Comparison of ENCODE assay signal across 9 cellular contexts in the genomic region with DNA sequence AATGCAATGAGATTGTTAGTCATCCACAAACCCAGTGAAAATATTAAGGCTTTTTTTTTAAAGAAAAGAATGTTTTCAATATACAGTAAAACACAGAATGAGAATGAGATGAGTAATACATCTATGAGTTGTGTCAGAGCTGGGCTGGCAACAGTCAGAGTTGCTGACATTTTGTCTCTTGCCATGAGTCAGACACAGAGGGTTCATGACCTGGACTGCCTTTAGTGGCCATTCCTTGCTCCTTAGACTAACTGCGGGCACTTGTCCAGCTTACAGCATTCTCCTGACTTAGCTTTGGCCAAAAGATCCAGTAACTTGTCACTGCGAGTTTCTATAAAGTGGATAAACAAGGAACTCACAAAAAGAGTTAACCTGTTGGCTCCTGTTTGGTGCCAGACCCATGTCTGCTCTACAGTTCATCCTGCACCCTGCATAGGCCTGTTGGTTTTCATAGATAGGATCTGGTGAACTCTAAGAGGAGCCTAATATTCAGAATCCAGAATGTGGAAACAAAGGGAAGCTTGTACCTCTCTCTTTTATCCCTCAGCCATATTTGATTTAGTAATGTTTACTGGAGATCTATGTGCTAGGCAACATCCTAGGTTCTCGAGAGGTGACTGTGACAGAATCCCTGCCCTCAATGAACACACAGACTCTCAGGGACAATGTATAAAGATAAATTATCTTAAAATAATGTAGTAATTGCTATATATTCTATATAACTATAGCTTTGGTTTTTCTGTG.
A peak's percentile ranks its signal among the peaks of the same experiment; 100 is the strongest.
DNase-seq lines count a peak whose midpoint lies in the region; ATAC-seq, FAIRE-seq and TF ChIP-seq lines count a peak whose summit lies in the region.
"Had no signal": no experiment of that assay in that cellular context is flagged by ENCODE, and none has a peak within 500 bp of the region (broad histone marks: within the 10 kb centered on the region; RNA-seq: fewer than 3 reads in every experiment).

No MANE protein-coding gene starts in this region.

- TF ChIP-seq CTCF in AG04449 (IDR thresholded peaks at IDR 0.05; ENCODE audit: insufficient read depth, low read length, missing control alignments) (no peak), body of pancreas (IDR thresholded peaks at IDR 0.05) (no peak), keratinocyte (optimal IDR thresholded peaks at IDR 0.05 in 1 of 3, IDR thresholded peaks at IDR 0.05 in 1 of 3, conservative IDR thresholded peaks at IDR 0.05 in 1 of 3; ENCODE audit: extremely low read depth in 1 of 3, insufficient read depth in 2 of 3, low read length in 3 of 3) (no peak), D721Med (IDR thresholded peaks at IDR 0.05; ENCODE audit: insufficient read depth, missing control alignments) (no peak)

- peak overlapping the region; percentile 21 for H2AFZ ChIP-seq in keratinocyte (ENCODE audit: control insufficient read depth, low read length)

- no peaks in the 10 kb centered on the region for H3K36me3 ChIP-seq in body of pancreas (replicated peaks in 1 of 2; ENCODE audit: insufficient read depth in 1 of 2, low read depth in 2 of 2)
- no peaks in the 10 kb centered on the region for H3K36me3 ChIP-seq in keratinocyte (ENCODE audit: control insufficient read depth in 2 of 2, extremely low read depth in 1 of 2, insufficient read depth in 2 of 2, low read length in 2 of 2)

- intact Hi-C loops in body of pancreas (cut with DNase I): no loop called here

- H3K4me1 ChIP-seq in body of pancreas (no peaks in the 10 kb centered on the region), keratinocyte (ENCODE audit: control insufficient read depth, extremely low read depth, insufficient read depth, low read length) (peaks cover 11% of the 10 kb centered on the region)

- no peaks in the 10 kb centered on the region for H3K9me1 ChIP-seq in keratinocyte (ENCODE audit: control insufficient read depth, extremely low read depth, insufficient read depth, low read length)

- H3K9me3 ChIP-seq in body of pancreas (no peaks in the 10 kb centered on the region), keratinocyte (ENCODE audit: control insufficient read depth, low read depth, low read length) (no peaks in the 10 kb centered on the region)

- 63 to 68% methylated on average over 3 of the region's 3 CpGs for WGBS in body of pancreas, 2 donors

- no peaks in the 10 kb centered on the region for H3K27me3 ChIP-seq in body of pancreas
- no peaks in the 10 kb centered on the region for H3K27me3 ChIP-seq in keratinocyte (ENCODE audit: control insufficient read depth, extremely low read depth, insufficient read depth, low read length)

- H3K4me2 ChIP-seq in keratinocyte (ENCODE audit: control insufficient read depth, extremely low read depth, insufficient read depth, low read depth, low read length): no peak overlapping the region

- H3K4me3 ChIP-seq in AG04449 (ENCODE audit: low read depth, low read length) (no peak overlapping the region), body of pancreas (no peak overlapping the region), keratinocyte (ENCODE audit: control insufficient read depth in 2 of 3, extremely low read depth in 1 of 3, insufficient read depth in 2 of 3, low read depth in 1 of 3, low read length in 3 of 3) (no peak overlapping the region)

- H3K9ac ChIP-seq in keratinocyte (ENCODE audit: control insufficient read depth, extremely low read depth, insufficient read depth, low read length): no peak overlapping the region

- no peaks in the 10 kb centered on the region for H3K79me2 ChIP-seq in keratinocyte (ENCODE audit: control insufficient read depth, insufficient read depth, low read length)

- dilution Hi-C loops in keratinocyte (cut with MboI; ENCODE audit: extremely low pct_ligation_motif_present, low sequenced_read_pairs): no loop called here

- CTCF ChIA-PET in AG04449 (lab: Yijun Ruan, JAX): no interaction called here

- peak; percentile 86 for DNase-seq in AG04449 (ENCODE audit: low read depth, low spot score)
- peak in 1 of 4 donors; percentile 48 for DNase-seq in body of pancreas
- peak; percentile 26 for DNase-seq in keratinocyte (ENCODE audit: low read depth, low spot score)
- DNase-seq in cerebellar nuclear complex (lab: John Stamatoyannopoulos, UW): no peak
- DNase-seq in cortex of kidney (lab: John Stamatoyannopoulos, UW): no peak
- DNase-seq in D721Med (ENCODE audit: insufficient read length, low spot score): no peak
- DNase-seq: stimulated activated naive CD4-positive, alpha-beta T cell had no signal

- no peak for TF ChIP-seq POLR2A in body of pancreas (IDR thresholded peaks at IDR 0.05)

- FAIRE-seq in keratinocyte (lab: Jason Lieb, UNC) (peak; percentile 90), D721Med (lab: Jason Lieb, UNC) (no peak)

- POLR2A ChIA-PET in AG04449 (lab: Yijun Ruan, JAX): interaction anchor here (0.7 kb wide), 1 partner anchor 24 kb away, joined by 3 read pairs; no protein-coding TSS in a partner anchor

- no peaks in the 10 kb centered on the region for H4K20me1 ChIP-seq in keratinocyte (ENCODE audit: control insufficient read depth, extremely low read depth, insufficient read depth, low read length)

- peak; percentile 46 for ATAC-seq in HG03354 (IDR thresholded peaks at IDR 0.05; ENCODE audit: poor library complexity, severe bottlenecking, unreplicated experiment)
- ATAC-seq in body of pancreas: peak; percentile 48
- ATAC-seq in GM18519 (IDR thresholded peaks at IDR 0.05; ENCODE audit: low FRiP score, unreplicated experiment): no peak

- H3K27ac ChIP-seq in body of pancreas: no peak overlapping the region
- H3K27ac ChIP-seq in keratinocyte (ENCODE audit: control insufficient read depth, insufficient read depth, low read length): peak overlapping the region; percentile 22

Comparison
In these comparisons a context has a peak if more than half of its experiments do, and no peak if none do; other contexts are left out.
1. DNase-seq: peak in AG04449 (single experiment) and keratinocyte (single experiment); none in cerebellar nuclear complex (0 of 2), cortex of kidney (single experiment) and D721Med (single experiment).